Comparison of ENCODE assay signal across 1 cellular context in the genomic region with DNA sequence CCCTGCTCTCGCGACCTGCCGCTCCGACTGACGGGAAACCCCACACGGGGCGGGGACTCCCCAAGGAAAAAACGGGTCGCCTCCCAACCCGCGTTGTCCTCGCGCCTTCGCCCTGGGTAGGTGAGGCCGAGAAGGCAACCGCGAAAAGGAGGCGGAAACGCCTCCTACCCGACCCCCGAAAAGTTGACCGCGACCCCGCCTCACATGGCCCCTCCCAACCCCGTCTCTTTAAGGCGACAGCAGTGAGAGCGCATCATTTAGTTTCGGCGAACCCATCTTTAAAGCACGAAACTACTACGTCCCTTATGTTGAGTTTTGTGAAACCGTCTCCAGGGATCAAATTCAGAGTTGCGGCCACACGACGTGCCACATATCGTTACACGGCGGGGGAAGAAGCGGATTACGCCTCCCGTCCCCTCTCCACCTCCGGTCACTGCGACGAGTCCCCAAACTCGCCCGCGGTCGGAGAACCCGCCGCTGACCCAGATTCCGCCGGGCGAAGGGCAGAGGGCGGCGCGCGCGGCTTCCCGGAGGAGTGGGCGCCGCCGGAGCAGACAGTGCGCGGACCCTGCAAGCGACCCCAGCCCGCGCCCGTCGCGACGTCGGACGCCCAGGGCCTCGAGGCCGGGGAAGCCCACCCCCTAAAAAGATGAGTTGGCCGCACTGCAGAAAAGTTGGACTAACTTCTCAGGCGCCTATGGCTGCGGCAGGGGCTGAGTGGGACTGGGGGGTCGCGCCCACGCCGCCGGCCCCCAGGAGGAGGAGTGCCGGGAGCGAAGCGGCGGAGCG.
TF ChIP-seq lines count a peak whose summit lies in the region.

No MANE protein-coding gene starts in this region.

TF ChIP-seq in HepG2, 621 proteins besides CTCF, POLR2A, EP300 and RAD21 (continued from another document):
- TF ChIP-seq, protein P1, sequence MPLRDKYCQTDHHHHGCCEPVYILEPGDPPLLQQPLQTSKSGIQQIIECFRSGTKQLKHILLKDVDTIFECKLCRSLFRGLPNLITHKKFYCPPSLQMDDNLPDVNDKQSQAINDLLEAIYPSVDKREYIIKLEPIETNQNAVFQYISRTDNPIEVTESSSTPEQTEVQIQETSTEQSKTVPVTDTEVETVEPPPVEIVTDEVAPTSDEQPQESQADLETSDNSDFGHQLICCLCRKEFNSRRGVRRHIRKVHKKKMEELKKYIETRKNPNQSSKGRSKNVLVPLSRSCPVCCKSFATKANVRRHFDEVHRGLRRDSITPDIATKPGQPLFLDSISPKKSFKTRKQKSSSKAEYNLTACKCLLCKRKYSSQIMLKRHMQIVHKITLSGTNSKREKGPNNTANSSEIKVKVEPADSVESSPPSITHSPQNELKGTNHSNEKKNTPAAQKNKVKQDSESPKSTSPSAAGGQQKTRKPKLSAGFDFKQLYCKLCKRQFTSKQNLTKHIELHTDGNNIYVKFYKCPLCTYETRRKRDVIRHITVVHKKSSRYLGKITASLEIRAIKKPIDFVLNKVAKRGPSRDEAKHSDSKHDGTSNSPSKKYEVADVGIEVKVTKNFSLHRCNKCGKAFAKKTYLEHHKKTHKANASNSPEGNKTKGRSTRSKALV (CRISPR knock-in tag; IDR thresholded peaks at IDR 0.05), result no peak; the same call in 1 of the 2 replicates
- TF ChIP-seq, protein P2, sequence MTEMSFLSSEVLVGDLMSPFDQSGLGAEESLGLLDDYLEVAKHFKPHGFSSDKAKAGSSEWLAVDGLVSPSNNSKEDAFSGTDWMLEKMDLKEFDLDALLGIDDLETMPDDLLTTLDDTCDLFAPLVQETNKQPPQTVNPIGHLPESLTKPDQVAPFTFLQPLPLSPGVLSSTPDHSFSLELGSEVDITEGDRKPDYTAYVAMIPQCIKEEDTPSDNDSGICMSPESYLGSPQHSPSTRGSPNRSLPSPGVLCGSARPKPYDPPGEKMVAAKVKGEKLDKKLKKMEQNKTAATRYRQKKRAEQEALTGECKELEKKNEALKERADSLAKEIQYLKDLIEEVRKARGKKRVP (CRISPR knock-in tag; IDR thresholded peaks at IDR 0.05), result no peak
- no peak for TF ChIP-seq ZFYVE20 (CRISPR knock-in tag; IDR thresholded peaks at IDR 0.05; ENCODE audit: borderline replicate concordance, low read depth)
